In the genomic region with DNA sequence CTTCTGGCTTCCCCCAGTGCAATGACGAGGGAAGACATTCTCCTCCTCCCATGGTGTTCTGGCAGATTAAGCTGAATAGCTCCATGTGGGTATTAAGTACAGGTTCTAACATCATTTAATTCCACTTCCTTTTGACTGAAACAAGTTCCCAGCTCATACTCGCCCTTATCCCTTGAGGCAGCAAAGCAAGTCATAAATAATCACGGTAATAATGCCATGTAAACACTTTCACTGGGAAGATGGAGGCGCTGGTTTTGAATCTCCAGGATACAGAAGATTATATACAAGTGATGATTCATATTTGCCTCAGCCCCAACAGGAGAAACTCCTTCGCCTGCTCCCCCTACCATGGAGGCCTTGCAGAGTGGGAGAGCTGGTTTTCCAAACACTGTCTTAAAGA, we compare ENCODE assay signal across 1 cellular context.
TF ChIP-seq lines count a peak whose summit lies in the region.

No MANE protein-coding gene starts in this region.

TF ChIP-seq in SK-N-SH treated with all-trans-retinoic acid at 6 μM for 48 hours, 23 proteins besides CTCF, POLR2A, EP300 and RAD21 (continued from another document):
- TF ChIP-seq, protein P1, sequence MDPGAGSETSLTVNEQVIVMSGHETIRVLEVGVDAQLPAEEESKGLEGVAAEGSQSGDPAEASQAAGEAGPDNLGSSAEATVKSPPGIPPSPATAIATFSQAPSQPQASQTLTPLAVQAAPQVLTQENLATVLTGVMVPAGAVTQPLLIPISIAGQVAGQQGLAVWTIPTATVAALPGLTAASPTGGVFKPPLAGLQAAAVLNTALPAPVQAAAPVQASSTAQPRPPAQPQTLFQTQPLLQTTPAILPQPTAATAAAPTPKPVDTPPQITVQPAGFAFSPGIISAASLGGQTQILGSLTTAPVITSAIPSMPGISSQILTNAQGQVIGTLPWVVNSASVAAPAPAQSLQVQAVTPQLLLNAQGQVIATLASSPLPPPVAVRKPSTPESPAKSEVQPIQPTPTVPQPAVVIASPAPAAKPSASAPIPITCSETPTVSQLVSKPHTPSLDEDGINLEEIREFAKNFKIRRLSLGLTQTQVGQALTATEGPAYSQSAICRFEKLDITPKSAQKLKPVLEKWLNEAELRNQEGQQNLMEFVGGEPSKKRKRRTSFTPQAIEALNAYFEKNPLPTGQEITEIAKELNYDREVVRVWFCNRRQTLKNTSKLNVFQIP (CRISPR knock-in tag; IDR thresholded peaks at IDR 0.05; ENCODE audit: borderline replicate concordance, low read depth) = no peak
- no peak for TF ChIP-seq ZNF8 (CRISPR knock-in tag; IDR thresholded peaks at IDR 0.05)
- TF ChIP-seq PPARA (CRISPR knock-in tag; IDR thresholded peaks at IDR 0.05; ENCODE audit: borderline replicate concordance) = no peak
- TF ChIP-seq GLIS3 (CRISPR knock-in tag; IDR thresholded peaks at IDR 0.05) = no peak
- TF ChIP-seq RARB (CRISPR knock-in tag; IDR thresholded peaks at IDR 0.05) = no peak
- TF ChIP-seq CSDC2 (CRISPR knock-in tag; IDR thresholded peaks at IDR 0.05) = no peak
- no peak for TF ChIP-seq OSR1 (CRISPR knock-in tag; IDR thresholded peaks at IDR 0.05)
- TF ChIP-seq ARNTL (CRISPR knock-in tag; IDR thresholded peaks at IDR 0.05; ENCODE audit: borderline replicate concordance, low read depth) = no peak
- no peak for TF ChIP-seq ZNF70 (CRISPR knock-in tag; IDR thresholded peaks at IDR 0.05)
- TF ChIP-seq ZNF565 (CRISPR knock-in tag; conservative IDR thresholded peaks at IDR 0.05; ENCODE audit: low read depth) = no peak
- TF ChIP-seq, protein P2, sequence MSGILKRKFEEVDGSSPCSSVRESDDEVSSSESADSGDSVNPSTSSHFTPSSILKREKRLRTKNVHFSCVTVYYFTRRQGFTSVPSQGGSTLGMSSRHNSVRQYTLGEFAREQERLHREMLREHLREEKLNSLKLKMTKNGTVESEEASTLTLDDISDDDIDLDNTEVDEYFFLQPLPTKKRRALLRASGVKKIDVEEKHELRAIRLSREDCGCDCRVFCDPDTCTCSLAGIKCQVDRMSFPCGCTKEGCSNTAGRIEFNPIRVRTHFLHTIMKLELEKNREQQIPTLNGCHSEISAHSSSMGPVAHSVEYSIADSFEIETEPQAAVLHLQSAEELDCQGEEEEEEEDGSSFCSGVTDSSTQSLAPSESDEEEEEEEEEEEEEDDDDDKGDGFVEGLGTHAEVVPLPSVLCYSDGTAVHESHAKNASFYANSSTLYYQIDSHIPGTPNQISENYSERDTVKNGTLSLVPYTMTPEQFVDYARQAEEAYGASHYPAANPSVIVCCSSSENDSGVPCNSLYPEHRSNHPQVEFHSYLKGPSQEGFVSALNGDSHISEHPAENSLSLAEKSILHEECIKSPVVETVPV (CRISPR knock-in tag; IDR thresholded peaks at IDR 0.05) = no peak
- no peak for TF ChIP-seq TOX (CRISPR knock-in tag; IDR thresholded peaks at IDR 0.05; ENCODE audit: borderline replicate concordance)
- no peak for TF ChIP-seq ZC3H10 (CRISPR knock-in tag; IDR thresholded peaks at IDR 0.05)
